In genomic region chr1:247007511-247008405, GRCh38 we compare ENCODE assay signal across 8 cellular contexts. TPM values are rescaled to one million over a fixed set of nuclear protein-coding genes. Genes with fewer than 3 reads are reported as not detected.
A peak's percentile ranks its signal among the peaks of the same experiment; 100 is the strongest.
DNase-seq lines count a peak whose midpoint lies in the region; ATAC-seq and TF ChIP-seq lines count a peak whose summit lies in the region.

ZNF695 (minus strand) TSS chr1:247008057; CDS start chr1:247007908, 149 bp downstream.

- peak within 1 kb of the TSS; percentile 96 for H2AFZ ChIP-seq in Loucy (ENCODE audit: low read length)

- peak within 1 kb of the TSS; percentile 100 for H3K27ac Mint-ChIP-seq in progenitor cell of endocrine pancreas

- peaks cover 2% of the 10 kb centered on the region for H3K4me1 Mint-ChIP-seq in progenitor cell of endocrine pancreas (ENCODE audit: low read depth)

- TF ChIP-seq CTCF in Loucy (conservative IDR thresholded peaks at IDR 0.05; ENCODE audit: low read length) (no peak), ascending aorta (IDR thresholded peaks at IDR 0.05) (no peak), progenitor cell of endocrine pancreas (IDR thresholded peaks at IDR 0.05; ENCODE audit: unreplicated experiment) (no peak)

- H3K4me1 ChIP-seq in Loucy (ENCODE audit: insufficient read depth, low read length, poor library complexity, severe bottlenecking) (peaks cover 12% of the 10 kb centered on the region), ascending aorta (no peaks in the 10 kb centered on the region), right cardiac atrium (ENCODE audit: control insufficient read depth, insufficient read depth, low read length) (no peaks in the 10 kb centered on the region), aorta (ENCODE audit: control insufficient read depth in 1 of 2, insufficient read depth in 2 of 2, low read length in 2 of 2) (no peaks in the 10 kb centered on the region)

- no peaks in the 10 kb centered on the region for H3K9me2 ChIP-seq in Loucy (replicated peaks; ENCODE audit: low read depth, low read length)

- peak; percentile 100 for ATAC-seq in right cardiac atrium
- peak; percentile 89 for ATAC-seq in aorta (ENCODE audit: low FRiP score)

- H3K27me3 ChIP-seq in Loucy (ENCODE audit: insufficient read depth, low read length, poor library complexity, severe bottlenecking) (no peaks in the 10 kb centered on the region), ascending aorta (no peaks in the 10 kb centered on the region), right cardiac atrium (ENCODE audit: control insufficient read depth, insufficient read depth) (no peaks in the 10 kb centered on the region), aorta (ENCODE audit: control insufficient read depth in 1 of 2, insufficient read depth in 2 of 2, low read length in 1 of 2) (peaks cover 0 to 2% of the 10 kb centered on the region in 2 donors)

- intact Hi-C loops in ascending aorta (cut with DNase I), result no loop called here
- intact Hi-C loops in right cardiac atrium (cut with DNase I), result no loop called here
- intact Hi-C loops in aorta (cut with DNase I), result no loop called here

- H3K36me3 ChIP-seq in Loucy (ENCODE audit: insufficient read depth, low read length) (no peaks in the 10 kb centered on the region), SK-N-MC (ENCODE audit: insufficient read depth, low read length) (no peaks in the 10 kb centered on the region), ascending aorta (no peaks in the 10 kb centered on the region), aorta (ENCODE audit: control insufficient read depth in 1 of 2, insufficient read depth in 2 of 2, low read length in 1 of 2) (no peaks in the 10 kb centered on the region)

- H3K9me3 ChIP-seq in Loucy (ENCODE audit: insufficient read depth, low read depth, low read length) (peaks cover 17% of the 10 kb centered on the region; the same call in 1 of the 2 replicates), SK-N-MC (ENCODE audit: low read depth, low read length) (no peaks in the 10 kb centered on the region), ascending aorta (peaks cover 0 to 20% of the 10 kb centered on the region in 2 donors), right cardiac atrium (ENCODE audit: control insufficient read depth, low read length) (peaks cover 2% of the 10 kb centered on the region), aorta (ENCODE audit: control insufficient read depth, low read length) (peaks cover 2% of the 10 kb centered on the region)

- no peaks in the 10 kb centered on the region for H3K27me3 Mint-ChIP-seq in progenitor cell of endocrine pancreas

- peak within 1 kb of the TSS; percentile 83 for H3K9ac ChIP-seq in Loucy (ENCODE audit: low read depth, low read length, poor library complexity, severe bottlenecking)
- H3K9ac ChIP-seq in SK-N-MC (ENCODE audit: insufficient read length), result peak within 1 kb of the TSS; percentile 83

- H3F3A ChIP-seq in Loucy (ENCODE audit: low read depth), result no peaks in the 10 kb centered on the region

- DNase-seq in GF-D8 (lab: John Stamatoyannopoulos, UW), result peak; percentile 92
- DNase-seq in H4 (ENCODE audit: low spot score), result peak; percentile 85
- DNase-seq in SK-N-MC (ENCODE audit: low read depth, low spot score), result peak; percentile 37
- peak; percentile 49 to 75 for DNase-seq in ascending aorta (ENCODE audit: low spot score in 2 of 2)
- DNase-seq in right cardiac atrium, result peak; percentile 88 to 93 (median 92)
- DNase-seq in progenitor cell of endocrine pancreas (ENCODE audit: low spot score, unreplicated experiment), result peak; percentile 93
- peak; percentile 77 to 86 for DNase-seq in aorta

- H3K27ac ChIP-seq in SK-N-MC (no peak within 1 kb of the TSS), ascending aorta (no peak within 1 kb of the TSS), right cardiac atrium (ENCODE audit: low read length) (no peak within 1 kb of the TSS), aorta (ENCODE audit: low read depth in 1 of 2, low read length in 2 of 2) (no peak within 1 kb of the TSS)

- peak within 1 kb of the TSS; percentile 91 for H3K4me3 ChIP-seq in Loucy (ENCODE audit: low read length, poor library complexity, severe bottlenecking)
- H3K4me3 ChIP-seq in SK-N-MC, result peak within 1 kb of the TSS; percentile 89
- H3K4me3 ChIP-seq in ascending aorta, result peak within 1 kb of the TSS; percentile 31 to 73
- H3K4me3 ChIP-seq in right cardiac atrium (ENCODE audit: low read length), result peak within 1 kb of the TSS; percentile 61
- peak within 1 kb of the TSS; percentile 21 to 31 for H3K4me3 ChIP-seq in aorta (ENCODE audit: low read length in 2 of 2)

- peak within 1 kb of the TSS; percentile 75 for H3K4me2 ChIP-seq in Loucy (ENCODE audit: low read depth, low read length, poor library complexity, severe bottlenecking)

- peaks cover 39% of the 10 kb centered on the region for H3K79me2 ChIP-seq in Loucy (ENCODE audit: insufficient read depth, low read length)

- H3K36me3 Mint-ChIP-seq in progenitor cell of endocrine pancreas (ENCODE audit: insufficient read depth), result peaks cover 29% of the 10 kb centered on the region

- no peaks in the 10 kb centered on the region for H4K20me1 ChIP-seq in Loucy (ENCODE audit: insufficient read depth, low read length, poor library complexity, severe bottlenecking)

- peaks cover 23% of the 10 kb centered on the region for H3K9me3 Mint-ChIP-seq in progenitor cell of endocrine pancreas (ENCODE audit: low read depth)

- H3K4me3 Mint-ChIP-seq in progenitor cell of endocrine pancreas (ENCODE audit: low read depth), result peak within 1 kb of the TSS; percentile 100

- WGBS in right cardiac atrium, result under 1% methylated on average over 58 of the region's 58 CpGs
- WGBS in aorta, 2 donors, result 0 to 1% methylated on average over 42 to 58 of the region's 58 CpGs

RNA-seq across cellular contexts. Expression of gene ZNF695, which starts in this region (rescaled TPM):
- 1.8 and 2.0 TPM in 2 replicates for total RNA-seq in H4 (2014; rRNA removed; shearing (Covaris generic))
- not detected for total RNA-seq in ascending aorta
- total RNA-seq in right cardiac atrium, result under 1 TPM in 2 of 4 donors, not detected in 2; 0.11 to 0.28 TPM
- polyA plus RNA-seq in right cardiac atrium, result 0.05 TPM
- total RNA-seq in progenitor cell of endocrine pancreas, result 14.2 and 15.1 TPM in 2 replicates
- total RNA-seq in aorta, result not detected
- not detected for polyA plus RNA-seq in aorta

Comparison
In these comparisons a context has a peak if more than half of its experiments do, and no peak if none do; other contexts are left out.
1. Peak in DNase-seq and H3K4me3 ChIP-seq in ascending aorta; RNA of the gene not detected or under 1 TPM.
2. Peak in DNase-seq, ATAC-seq and H3K4me3 ChIP-seq in right cardiac atrium; RNA of the gene not detected or under 1 TPM.
3. Peak in DNase-seq, ATAC-seq and H3K4me3 ChIP-seq in aorta; RNA of the gene not detected or under 1 TPM.
4. DNase-seq: peak in every context shown above with its lines; median percentile 93 in progenitor cell of endocrine pancreas; 92 in GF-D8; 92 in right cardiac atrium; 85 in H4; 82 in aorta; 62 in ascending aorta; 37 in SK-N-MC.
5. H3K4me3 ChIP-seq: peak in every context shown above with its lines; median percentile 91 in Loucy; 89 in SK-N-MC; 61 in right cardiac atrium; 52 in ascending aorta; 26 in aorta.